ENCODE assay signal across 16 cellular contexts in genomic region chr17:66422181-66422580, GRCh38.
A peak's percentile ranks its signal among the peaks of the same experiment; 100 is the strongest.
DNase-seq lines count a peak whose midpoint lies in the region; ATAC-seq and TF ChIP-seq lines count a peak whose summit lies in the region.
"Had no signal": no experiment of that assay in that cellular context is flagged by ENCODE, and none has a peak within 500 bp of the region (broad histone marks: within the 10 kb centered on the region; RNA-seq: fewer than 3 reads in every experiment).

No MANE protein-coding gene starts in this region.

- H3K27ac ChIP-seq in fibroblast of lung (ENCODE audit: insufficient read depth, low read length) (peak overlapping the region; percentile 55), uterus (peak overlapping the region; percentile 61 to 68)

- no peak overlapping the region for H3K9ac ChIP-seq in fibroblast of lung (ENCODE audit: insufficient read depth, low read length)

- H3K4me3 Mint-ChIP-seq in stimulated activated naive CD8-positive, alpha-beta T cell treated with anti-CD3 and anti-CD28 coated beads, Interleukin-15, Interleukin-2, amounts not matched to agents 100 ng/mL and 50 ng/mL, for 24 hours: no peak overlapping the region
- no peak overlapping the region for H3K4me3 Mint-ChIP-seq in T-cell
- H3K4me3 Mint-ChIP-seq: activated CD4-positive, alpha-beta T cell treated with anti-CD3 and anti-CD28 coated beads, Interleukin-2, amount 10 ng/mL, durations not matched to agents 24 days and 14 days; natural killer cell had no signal

- ATAC-seq in stimulated activated naive CD8-positive, alpha-beta T cell treated with anti-CD3 and anti-CD28 coated beads, Interleukin-15, Interleukin-2, amounts not matched to agents 100 U/mL and 50 U/mL, for 24 hours: no peak
- ATAC-seq in T-cell (replicated peaks in 1 of 4): no peak
- ATAC-seq: natural killer cell had no signal

- no peak overlapping the region for H3K4me3 ChIP-seq in fibroblast of lung (replicated peaks in 1 of 4; ENCODE audit: control extremely low read depth in 1 of 4, insufficient read depth in 1 of 4, low read depth in 3 of 4, low read length in 4 of 4)
- no peak overlapping the region for H3K4me3 ChIP-seq in uterus
- H3K4me3 ChIP-seq: lung had no signal

- H4K20me1 ChIP-seq in fibroblast of lung (ENCODE audit: control insufficient read depth, extremely low read depth, insufficient read depth, low read length): no peaks in the 10 kb centered on the region

- H3K36me3 ChIP-seq in fibroblast of lung (ENCODE audit: control insufficient read depth, insufficient read depth, low read length): no peaks in the 10 kb centered on the region
- no peaks in the 10 kb centered on the region for H3K36me3 ChIP-seq in uterus

- TF ChIP-seq CTCF in fibroblast of lung (conservative IDR thresholded peaks at IDR 0.05 in 1 of 2, IDR thresholded peaks at IDR 0.05 in 1 of 2; ENCODE audit: low read depth in 1 of 2, low read length in 2 of 2) (no peak), uterus (IDR thresholded peaks at IDR 0.05) (no peak)

- H3K9me3 Mint-ChIP-seq in stimulated activated naive CD8-positive, alpha-beta T cell treated with anti-CD3 and anti-CD28 coated beads, Interleukin-15, Interleukin-2, amounts not matched to agents 100 ng/mL and 50 ng/mL, for 24 hours: no peaks in the 10 kb centered on the region
- H3K9me3 Mint-ChIP-seq in T-cell: no peaks in the 10 kb centered on the region
- H3K9me3 Mint-ChIP-seq: activated CD4-positive, alpha-beta T cell treated with anti-CD3 and anti-CD28 coated beads, Interleukin-2, amount 10 ng/mL, durations not matched to agents 24 days and 14 days; natural killer cell had no signal

- H3K27me3 ChIP-seq in fibroblast of lung (ENCODE audit: control insufficient read depth, insufficient read depth, low read length) (no peaks in the 10 kb centered on the region), uterus (no peaks in the 10 kb centered on the region)

- DNase-seq in stimulated activated naive CD8-positive, alpha-beta T cell treated with anti-CD3 and anti-CD28 coated beads, Interleukin-15, Interleukin-2, amounts not matched to agents 100 U/mL and 50 U/mL, for 24 hours: no peak
- DNase-seq in T-cell: no peak
- peak in 1 of 2 donors; percentile 72 for DNase-seq in fibroblast of lung (ENCODE audit: low read depth in 2 of 2)
- DNase-seq in uterus: no peak
- DNase-seq in effector CD4-positive, alpha-beta T cell: no peak
- DNase-seq in activated effector memory CD4-positive, alpha-beta T cell treated with anti-CD3 and anti-CD28 coated beads, Interleukin-2, amount 50 U/mL, for 16 hours: no peak
- DNase-seq in activated CD8-positive, alpha-beta memory T cell treated with anti-CD3 and anti-CD28 coated beads, Interleukin-2, amount 50 U/mL, for 48 hours: no peak
- DNase-seq: activated CD4-positive, alpha-beta T cell treated with anti-CD3 and anti-CD28 coated beads, Interleukin-2, amount 10 ng/mL, durations not matched to agents 24 days and 14 days; activated T-cell treated with anti-CD3 and anti-CD28 coated beads for 4 hours; amniotic stem cell; GDM1; natural killer cell; NCI-H446 treated with DMSO at 0.1 percent for 48 hours; SIG-M5 had no signal

- peaks cover 21% of the 10 kb centered on the region for H3K36me3 Mint-ChIP-seq in stimulated activated naive CD8-positive, alpha-beta T cell treated with anti-CD3 and anti-CD28 coated beads, Interleukin-15, Interleukin-2, amounts not matched to agents 100 ng/mL and 50 ng/mL, for 24 hours (ENCODE audit: low read depth)
- peaks cover 4% of the 10 kb centered on the region for H3K36me3 Mint-ChIP-seq in T-cell
- H3K36me3 Mint-ChIP-seq: natural killer cell had no signal

- peaks cover 61% of the 10 kb centered on the region for H3K79me2 ChIP-seq in fibroblast of lung (ENCODE audit: control insufficient read depth, insufficient read depth, low read length)

- no peak overlapping the region for H3K4me2 ChIP-seq in fibroblast of lung (ENCODE audit: extremely low read depth, insufficient read depth, low read length)

- intact Hi-C loops in uterus (cut with DNase I; ENCODE audit: low total_unique reads): no loop called here

- TF ChIP-seq POLR2A in uterus (IDR thresholded peaks at IDR 0.05): no peak

- no peaks in the 10 kb centered on the region for H3K9me3 ChIP-seq in fibroblast of lung (ENCODE audit: control insufficient read depth, insufficient read depth, low read depth, low read length)
- no peaks in the 10 kb centered on the region for H3K9me3 ChIP-seq in uterus

- no peak overlapping the region for H2AFZ ChIP-seq in fibroblast of lung (ENCODE audit: low read length)

- H3K27ac Mint-ChIP-seq in stimulated activated naive CD8-positive, alpha-beta T cell treated with anti-CD3 and anti-CD28 coated beads, Interleukin-15, Interleukin-2, amounts not matched to agents 100 ng/mL and 50 ng/mL, for 24 hours: peak overlapping the region; percentile 77
- peak overlapping the region; percentile 15 to 72 for H3K27ac Mint-ChIP-seq in T-cell
- H3K27ac Mint-ChIP-seq: activated CD4-positive, alpha-beta T cell treated with anti-CD3 and anti-CD28 coated beads, Interleukin-2, amount 10 ng/mL, durations not matched to agents 24 days and 14 days; natural killer cell had no signal

- H3K27me3 Mint-ChIP-seq in stimulated activated naive CD8-positive, alpha-beta T cell treated with anti-CD3 and anti-CD28 coated beads, Interleukin-15, Interleukin-2, amounts not matched to agents 100 ng/mL and 50 ng/mL, for 24 hours: no peaks in the 10 kb centered on the region
- H3K27me3 Mint-ChIP-seq in T-cell: no peaks in the 10 kb centered on the region
- H3K27me3 Mint-ChIP-seq: activated CD4-positive, alpha-beta T cell treated with anti-CD3 and anti-CD28 coated beads, Interleukin-2, amount 10 ng/mL, durations not matched to agents 24 days and 14 days had no signal

- peaks cover 72% of the 10 kb centered on the region for H3K4me1 Mint-ChIP-seq in stimulated activated naive CD8-positive, alpha-beta T cell treated with anti-CD3 and anti-CD28 coated beads, Interleukin-15, Interleukin-2, amounts not matched to agents 100 ng/mL and 50 ng/mL, for 24 hours (ENCODE audit: low read depth)
- peaks cover 61 to 71% (median 68%) of the 10 kb centered on the region in 3 donors for H3K4me1 Mint-ChIP-seq in T-cell

- CTCF ChIA-PET in T-cell (lab: Charles Lee): interaction anchor here in 1 of 2 donors (0.7 to 0.9 kb wide), 2 partner anchors 105 to 109 kb away, joined by 4 read pairs; no protein-coding TSS in a partner anchor

- POLR2A ChIA-PET in T-cell (lab: Charles Lee): no interaction called here

- H3K4me1 ChIP-seq in fibroblast of lung (ENCODE audit: control insufficient read depth, extremely low read depth, insufficient read depth, low read length): no peaks in the 10 kb centered on the region
- H3K4me1 ChIP-seq in uterus: peaks cover 0 to 4% of the 10 kb centered on the region in 2 donors
